ENCODE assay signal across 29 cellular contexts in the genomic region with DNA sequence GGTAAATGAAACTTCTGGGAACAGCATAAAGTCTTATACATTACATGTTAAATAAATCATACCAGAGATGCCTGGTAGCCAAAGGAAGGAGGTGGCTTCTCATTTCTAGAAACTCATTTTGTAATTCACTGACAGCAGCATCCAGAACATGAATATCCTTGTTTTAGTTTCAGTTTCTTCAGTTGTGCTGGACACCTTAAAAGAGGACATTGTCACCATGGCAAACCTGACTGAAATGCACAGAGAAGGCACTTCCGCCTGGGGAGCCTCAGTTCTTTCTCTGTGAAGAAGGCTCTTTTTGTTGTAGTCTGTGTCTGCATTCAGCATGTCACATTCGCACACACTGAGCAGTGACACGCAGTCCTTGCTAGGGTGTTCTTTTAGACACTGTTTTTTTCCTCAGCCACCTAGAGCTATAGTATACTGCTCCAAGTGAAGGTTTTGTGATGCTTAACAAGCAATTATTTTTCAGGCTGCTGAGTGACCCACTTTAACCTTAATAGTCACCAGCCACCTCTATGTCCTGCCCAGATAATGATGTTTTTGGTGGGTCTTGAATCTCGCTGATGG. TPM values are rescaled to one million over a fixed set of nuclear protein-coding genes. Genes with fewer than 3 reads are reported as not detected.
DNase-seq lines count a peak whose midpoint lies in the region; ATAC-seq and TF ChIP-seq lines count a peak whose summit lies in the region.
"Had no signal": no experiment of that assay in that cellular context is flagged by ENCODE, and none has a peak within 500 bp of the region (broad histone marks: within the 10 kb centered on the region; RNA-seq: fewer than 3 reads in every experiment).

No MANE protein-coding gene starts in this region.

- H4K20me1 ChIP-seq in OCI-LY3 (ENCODE audit: insufficient read depth, low read length) = no peaks in the 10 kb centered on the region

- no peak overlapping the region for H3K9ac ChIP-seq in OCI-LY3 (ENCODE audit: low read length)
- H3K9ac ChIP-seq in iPS-20b (ENCODE audit: low read depth, low read length) = no peak overlapping the region

- intact Hi-C loops in psoas muscle (cut with DNase I) = no loop called here

- H3K9me3 ChIP-seq in OCI-LY3 (ENCODE audit: insufficient read depth, low read length) (no peaks in the 10 kb centered on the region), iPS-20b (ENCODE audit: insufficient read depth, low read depth, low read length) (no peaks in the 10 kb centered on the region), psoas muscle (no peaks in the 10 kb centered on the region)
- H3K9me3 ChIP-seq: adrenal gland, BE2C, neutrophil, uterus had no signal

- no peaks in the 10 kb centered on the region for H3K4me1 Mint-ChIP-seq in stimulated activated naive CD8-positive, alpha-beta T cell treated with anti-CD3 and anti-CD28 coated beads, Interleukin-15, amount 100 ng/mL, for 72 hours

- H3K27ac ChIP-seq in OCI-LY3 (ENCODE audit: low read length) (no peak overlapping the region), iPS-20b (ENCODE audit: low read length) (no peak overlapping the region), psoas muscle (no peak overlapping the region)
- H3K27ac ChIP-seq: adrenal gland, neutrophil, RWPE1, uterus had no signal

- no peak for DNase-seq in stimulated activated naive CD8-positive, alpha-beta T cell treated with anti-CD3 and anti-CD28 coated beads, Interleukin-15, amount 100 ng/mL, for 72 hours
- DNase-seq in stimulated activated naive CD8-positive, alpha-beta T cell treated with anti-CD3 and anti-CD28 coated beads, Interleukin-15, Interleukin-2, amounts not matched to agents 100 U/mL and 50 U/mL, for 24 hours = no peak
- DNase-seq in NCI-H1694 treated with DMSO at 0.1 percent for 48 hours (lab: John Stamatoyannopoulos, UW) (no peak), psoas muscle (no peak)
- DNase-seq in stimulated activated CD4-positive, alpha-beta T cell treated with anti-CD3 and anti-CD28 coated beads, Interleukin-2, amount 100 ng/mL, for 48 hours = no peak
- DNase-seq: activated CD4-positive, alpha-beta T cell treated with anti-CD3 and anti-CD28 coated beads for 4 hours; activated naive CD4-positive, alpha-beta T cell treated with Interleukin-2 at 50 U/mL for 16 hours; activated T-cell treated with anti-CD3 and anti-CD28 coated beads, Interleukin-2, amount 50 U/mL, for 48 hours; BE2C; cortex of kidney; GF-D8; NCI-H1694; NCI-H2171; NCI-H524 treated with DMSO at 0.1 percent for 48 hours; stimulated activated CD4-positive, alpha-beta T cell treated with anti-CD3 and anti-CD28 coated beads, Interleukin-1b, Interleukin-23, amount 100 ng/mL, for 48 hours; uterus had no signal

- H3K36me3 ChIP-seq in OCI-LY3 (replicated peaks; ENCODE audit: low read depth, low read length) (no peaks in the 10 kb centered on the region), iPS-20b (ENCODE audit: insufficient read depth, low read depth, low read length) (no peaks in the 10 kb centered on the region), psoas muscle (ENCODE audit: insufficient read depth in 1 of 2, low read depth in 1 of 2) (no peaks in the 10 kb centered on the region)
- H3K36me3 ChIP-seq: adrenal gland, BE2C, neutrophil, uterus had no signal

- H3K79me2 ChIP-seq in OCI-LY3 (ENCODE audit: low read length) = no peaks in the 10 kb centered on the region

- no peaks in the 10 kb centered on the region for H3K9me3 Mint-ChIP-seq in stimulated activated naive CD8-positive, alpha-beta T cell treated with anti-CD3 and anti-CD28 coated beads, Interleukin-15, amount 100 ng/mL, for 72 hours
- H3K9me3 Mint-ChIP-seq: T-helper 1 cell treated with Interleukin-12 subunit alpha and Interleukin-12 subunit beta and Interleukin-4 antibody, amounts not matched to agents 30 μg/mL and 1 μg/mL, for 36 hours had no signal

- ATAC-seq in stimulated activated naive CD8-positive, alpha-beta T cell treated with anti-CD3 and anti-CD28 coated beads, Interleukin-15, amount 100 ng/mL, for 72 hours = peak; percentile 15
- ATAC-seq in stimulated activated naive CD8-positive, alpha-beta T cell treated with anti-CD3 and anti-CD28 coated beads, Interleukin-15, Interleukin-2, amounts not matched to agents 100 U/mL and 50 U/mL, for 24 hours = no peak
- ATAC-seq in HG03571 (IDR thresholded peaks at IDR 0.05; ENCODE audit: unreplicated experiment) (no peak), psoas muscle (no peak)

- H3K4me3 ChIP-seq in OCI-LY3 (ENCODE audit: low read length) (no peak overlapping the region), iPS-20b (ENCODE audit: low read length) (peak overlapping the region; percentile 13; the same call in 1 of the 2 replicates), psoas muscle (no peak overlapping the region)
- H3K4me3 ChIP-seq: adrenal gland, lung, uterus had no signal

- no peak overlapping the region for H3K4me3 Mint-ChIP-seq in stimulated activated naive CD8-positive, alpha-beta T cell treated with anti-CD3 and anti-CD28 coated beads, Interleukin-15, amount 100 ng/mL, for 72 hours
- H3K4me3 Mint-ChIP-seq: T-helper 1 cell treated with Interleukin-12 subunit alpha and Interleukin-12 subunit beta and Interleukin-4 antibody, amounts not matched to agents 30 μg/mL and 1 μg/mL, for 36 hours had no signal

- H3K27me3 Mint-ChIP-seq in stimulated activated naive CD8-positive, alpha-beta T cell treated with anti-CD3 and anti-CD28 coated beads, Interleukin-15, amount 100 ng/mL, for 72 hours = peaks cover 15% of the 10 kb centered on the region

- no peak overlapping the region for H3K4me2 ChIP-seq in OCI-LY3 (ENCODE audit: low read length)

- TF ChIP-seq CTCF in OCI-LY3 (IDR thresholded peaks at IDR 0.05; ENCODE audit: low read depth, low read length) (no peak), psoas muscle (IDR thresholded peaks at IDR 0.05) (no peak)

- H3K27me3 ChIP-seq in OCI-LY3 (ENCODE audit: low read depth, low read length) (no peaks in the 10 kb centered on the region), iPS-20b (ENCODE audit: insufficient read depth, low read length) (peaks cover 9% of the 10 kb centered on the region; the same call in 1 of the 2 replicates), psoas muscle (ENCODE audit: insufficient read depth in 3 of 3, low read length in 2 of 3) (no peaks in the 10 kb centered on the region)
- H3K27me3 ChIP-seq: adrenal gland, BE2C, uterus had no signal

- no peaks in the 10 kb centered on the region for H3K4me1 ChIP-seq in OCI-LY3 (ENCODE audit: low read length)
- peaks cover 19% of the 10 kb centered on the region for H3K4me1 ChIP-seq in iPS-20b (ENCODE audit: insufficient read depth, low read length)
- H3K4me1 ChIP-seq in psoas muscle = no peaks in the 10 kb centered on the region
- H3K4me1 ChIP-seq: adrenal gland, BE2C, uterus had no signal

- H3K27ac Mint-ChIP-seq in stimulated activated naive CD8-positive, alpha-beta T cell treated with anti-CD3 and anti-CD28 coated beads, Interleukin-15, amount 100 ng/mL, for 72 hours = no peak overlapping the region
- H3K27ac Mint-ChIP-seq: T-helper 1 cell treated with Interleukin-12 subunit alpha and Interleukin-12 subunit beta and Interleukin-4 antibody, amounts not matched to agents 30 μg/mL and 1 μg/mL, for 36 hours had no signal

- peak overlapping the region; percentile 49; the same call in 1 of the 2 replicates for H2AFZ ChIP-seq in OCI-LY3 (ENCODE audit: low read depth, low read length)

- 55 to 63% (median 60%) methylated on average over 4 of the region's 4 CpGs for WGBS in psoas muscle, 3 donors

RNA-seq across cellular contexts. Expression of a gene that starts 9.5 kb away (rescaled TPM):
- total RNA-seq in psoas muscle = not detected
- polyA plus RNA-seq in psoas muscle = not detected
- total RNA-seq: A673; activated CD8-positive, alpha-beta memory T cell treated with anti-CD3 and anti-CD28 coated beads for 36 hours; fibroblast of lung; HT1080; pulmonary artery endothelial cell had no signal
- polyA plus RNA-seq: fibroblast of lung had no signal
